19 cellular contexts compared by ENCODE assay signal in genomic region chr9:126695186-126696090, GRCh38.
DNase-seq lines count a peak whose midpoint lies in the region; ATAC-seq and TF ChIP-seq lines count a peak whose summit lies in the region.
"Had no signal": no experiment of that assay in that cellular context is flagged by ENCODE, and none has a peak within 500 bp of the region (broad histone marks: within the 10 kb centered on the region; RNA-seq: fewer than 3 reads in every experiment).

No MANE protein-coding gene starts in this region.

- no peak overlapping the region for H2AFZ ChIP-seq in hepatocyte
- H2AFZ ChIP-seq: PC-9 had no signal

- no peaks in the 10 kb centered on the region for H3K9me3 ChIP-seq in heart right ventricle
- no peaks in the 10 kb centered on the region for H3K9me3 ChIP-seq in hepatocyte (ENCODE audit: low read depth)
- H3K9me3 ChIP-seq: BLaER1 treated with 17β-estradiol and CSF1 and Interleukin-3, amounts not matched to agents 10 nM and 100 nM; MG63 had no signal

- H3K36me3 Mint-ChIP-seq in chondrocyte (ENCODE audit: low read depth), result no peaks in the 10 kb centered on the region
- no peaks in the 10 kb centered on the region for H3K36me3 Mint-ChIP-seq in type B pancreatic cell
- H3K36me3 Mint-ChIP-seq in mesothelial cell of epicardium, result no peaks in the 10 kb centered on the region
- H3K36me3 Mint-ChIP-seq: CD8-positive, alpha-beta memory T cell had no signal

- H3K36me3 ChIP-seq in heart right ventricle, result no peaks in the 10 kb centered on the region
- no peaks in the 10 kb centered on the region for H3K36me3 ChIP-seq in hepatocyte (replicated peaks; ENCODE audit: insufficient read depth, low read depth)
- H3K36me3 ChIP-seq: BLaER1 treated with 17β-estradiol and CSF1 and Interleukin-3, amounts not matched to agents 10 nM and 100 nM; MG63 had no signal

- H3K27ac Mint-ChIP-seq in chondrocyte (ENCODE audit: unreplicated experiment) (no peak overlapping the region), type B pancreatic cell (peak overlapping the region; percentile 46), mesothelial cell of epicardium (no peak overlapping the region)
- H3K27ac Mint-ChIP-seq: CD8-positive, alpha-beta memory T cell had no signal

- no peaks in the 10 kb centered on the region for H4K20me1 ChIP-seq in hepatocyte (ENCODE audit: insufficient read depth, poor library complexity, severe bottlenecking)

- 84 to 89% methylated on average over 27 of the region's 27 CpGs for WGBS in heart right ventricle, 2 donors
- WGBS in hepatocyte (ENCODE audit: low lambda C conversion rate, missing lambda C conversion rate), result 91% methylated on average over 16 of the region's 27 CpGs

- H3K79me2 ChIP-seq in hepatocyte, result no peaks in the 10 kb centered on the region

- DNase-seq in Right ventricle myocardium superior, result peak; percentile 20
- no peak for DNase-seq in heart right ventricle
- DNase-seq in chondrocyte (ENCODE audit: low spot score), result peak; percentile 91
- DNase-seq in left kidney (ENCODE audit: low read depth, low spot score), result peak; percentile 80
- DNase-seq in type B pancreatic cell (ENCODE audit: extremely low spot score, unreplicated experiment), result peak; percentile 68
- no peak for DNase-seq in mesothelial cell of epicardium (ENCODE audit: low spot score in 2 of 2, unreplicated experiment in 2 of 2)
- no peak for DNase-seq in hepatocyte (ENCODE audit: low spot score)
- DNase-seq: DMS 273 treated with DMSO at 0.1 percent for 48 hours, GF-D8, IMR-90, Karpas-422, MG63, NCI-H1092, NCI-H1694, NCI-H510A treated with DMSO at 0.1 percent for 48 hours, PC-9 had no signal

- H3K4me1 ChIP-seq in heart right ventricle (no peaks in the 10 kb centered on the region), hepatocyte (ENCODE audit: insufficient read depth) (no peaks in the 10 kb centered on the region)

- no peak for TF ChIP-seq CTCF in heart right ventricle (IDR thresholded peaks at IDR 0.05)
- no peak for TF ChIP-seq CTCF in chondrocyte (IDR thresholded peaks at IDR 0.05)
- TF ChIP-seq CTCF in type B pancreatic cell (conservative IDR thresholded peaks at IDR 0.05), result no peak
- TF ChIP-seq CTCF in mesothelial cell of epicardium (IDR thresholded peaks at IDR 0.05; ENCODE audit: unreplicated experiment), result no peak
- TF ChIP-seq CTCF in hepatocyte (IDR thresholded peaks at IDR 0.05; ENCODE audit: poor library complexity), result no peak

- H3K27ac ChIP-seq in heart right ventricle, result no peak overlapping the region
- H3K27ac ChIP-seq in hepatocyte, result no peak overlapping the region
- H3K27ac ChIP-seq: BLaER1 treated with 17β-estradiol and CSF1 and Interleukin-3, amounts not matched to agents 10 nM and 100 nM; PC-9 had no signal

- H3K4me3 ChIP-seq in heart right ventricle, result no peak overlapping the region
- no peak overlapping the region for H3K4me3 ChIP-seq in hepatocyte
- H3K4me3 ChIP-seq: BLaER1 treated with 17β-estradiol and CSF1 and Interleukin-3, amounts not matched to agents 10 nM and 100 nM; MG63; PC-9 had no signal

- H3K4me3 Mint-ChIP-seq in chondrocyte (ENCODE audit: unreplicated experiment) (no peak overlapping the region), type B pancreatic cell (no peak overlapping the region), mesothelial cell of epicardium (no peak overlapping the region)
- H3K4me3 Mint-ChIP-seq: CD8-positive, alpha-beta memory T cell had no signal

- H3K4me2 ChIP-seq in hepatocyte, result no peak overlapping the region
- H3K4me2 ChIP-seq: BLaER1 treated with 17β-estradiol and CSF1 and Interleukin-3, amounts not matched to agents 10 nM and 100 nM; PC-9 had no signal

- H3K27me3 ChIP-seq in heart right ventricle (peaks cover 0 to 16% (median 6%) of the 10 kb centered on the region in 7 donors), hepatocyte (no peaks in the 10 kb centered on the region)
- H3K27me3 ChIP-seq: MG63 had no signal

- ATAC-seq in Right ventricle myocardium superior (ENCODE audit: poor library complexity) (no peak), heart right ventricle (no peak), GM19397 (IDR thresholded peaks at IDR 0.05; ENCODE audit: unreplicated experiment) (no peak)

- H3K4me1 Mint-ChIP-seq in chondrocyte (ENCODE audit: low read depth) (no peaks in the 10 kb centered on the region), type B pancreatic cell (ENCODE audit: unreplicated experiment) (no peaks in the 10 kb centered on the region), mesothelial cell of epicardium (peaks cover 7% of the 10 kb centered on the region)
- H3K4me1 Mint-ChIP-seq: CD8-positive, alpha-beta memory T cell had no signal

- peaks cover 17% of the 10 kb centered on the region for H3K27me3 Mint-ChIP-seq in chondrocyte (ENCODE audit: low read depth)
- peaks cover 3% of the 10 kb centered on the region for H3K27me3 Mint-ChIP-seq in type B pancreatic cell
- H3K27me3 Mint-ChIP-seq in mesothelial cell of epicardium (ENCODE audit: low read depth), result peaks cover 57% of the 10 kb centered on the region

- intact Hi-C loops in Right ventricle myocardium superior (cut with DNase I) (loop anchor here (10.0 kb wide), 1 partner anchor 191 kb away; no protein-coding TSS in a partner anchor), heart right ventricle (cut with DNase I) (loop anchor here in 2 of 10 donors (10.0 kb wide), 2 partner anchors 81 to 191 kb away; partner anchors contain the start of gene LMX1B (in 1 of the 2))

- H3K9me3 Mint-ChIP-seq in chondrocyte (ENCODE audit: low read depth) (no peaks in the 10 kb centered on the region), type B pancreatic cell (no peaks in the 10 kb centered on the region), mesothelial cell of epicardium (no peaks in the 10 kb centered on the region)
- H3K9me3 Mint-ChIP-seq: CD8-positive, alpha-beta memory T cell had no signal

- no peaks in the 10 kb centered on the region for H3K9me2 ChIP-seq in hepatocyte (replicated peaks; ENCODE audit: insufficient read depth)

Comparison
In these comparisons a context has a peak if more than half of its experiments do, and no peak if none do; other contexts are left out.
1. DNase-seq: peak in Right ventricle myocardium superior (single experiment), chondrocyte (single experiment), left kidney (single experiment) and type B pancreatic cell (single experiment); none in heart right ventricle (0 of 2), mesothelial cell of epicardium (0 of 2) and hepatocyte (single experiment).